16 cellular contexts compared by ENCODE assay signal in genomic region chr4:98484031-98484430, GRCh38.
A peak's percentile ranks its signal among the peaks of the same experiment; 100 is the strongest.
DNase-seq lines count a peak whose midpoint lies in the region; ATAC-seq and TF ChIP-seq lines count a peak whose summit lies in the region.
"Had no signal": no experiment of that assay in that cellular context is flagged by ENCODE, and none has a peak within 500 bp of the region (broad histone marks: within the 10 kb centered on the region; RNA-seq: fewer than 3 reads in every experiment).

No MANE protein-coding gene starts in this region.

- H3K27ac ChIP-seq in OCI-LY3 (ENCODE audit: low read length) (no peak overlapping the region), smooth muscle cell (ENCODE audit: low read depth) (peak overlapping the region; percentile 89)

- peaks cover 65% of the 10 kb centered on the region for H3K4me1 Mint-ChIP-seq in activated T-cell treated with anti-CD3 and anti-CD28 coated beads, Interleukin-2, amount 50 U/mL, for 4 hours (ENCODE audit: low read depth)
- peaks cover 46% of the 10 kb centered on the region for H3K4me1 Mint-ChIP-seq in chondrocyte (ENCODE audit: low read depth)

- peak overlapping the region; percentile 1 for H3K4me3 Mint-ChIP-seq in activated T-cell treated with anti-CD3 and anti-CD28 coated beads, Interleukin-2, amount 50 U/mL, for 4 hours
- H3K4me3 Mint-ChIP-seq in chondrocyte (ENCODE audit: unreplicated experiment), result no peak overlapping the region
- H3K4me3 Mint-ChIP-seq: type B pancreatic cell had no signal

- H3K36me3 ChIP-seq in OCI-LY3 (replicated peaks; ENCODE audit: low read depth, low read length) (peaks cover 3% of the 10 kb centered on the region), smooth muscle cell (ENCODE audit: low read depth) (no peaks in the 10 kb centered on the region)
- H3K36me3 ChIP-seq: brain microvascular endothelial cell had no signal

- H3K9ac ChIP-seq in OCI-LY3 (ENCODE audit: low read length) (no peak overlapping the region), smooth muscle cell (ENCODE audit: low read depth) (no peak overlapping the region)

- H3K27me3 Mint-ChIP-seq in activated T-cell treated with anti-CD3 and anti-CD28 coated beads, Interleukin-2, amount 50 U/mL, for 4 hours (ENCODE audit: low read depth), result no peaks in the 10 kb centered on the region
- H3K27me3 Mint-ChIP-seq in chondrocyte (ENCODE audit: low read depth), result no peaks in the 10 kb centered on the region
- H3K27me3 Mint-ChIP-seq: type B pancreatic cell had no signal

- H3K9me3 Mint-ChIP-seq in activated T-cell treated with anti-CD3 and anti-CD28 coated beads, Interleukin-2, amount 50 U/mL, for 4 hours, result no peaks in the 10 kb centered on the region
- H3K9me3 Mint-ChIP-seq in chondrocyte (ENCODE audit: low read depth), result no peaks in the 10 kb centered on the region
- H3K9me3 Mint-ChIP-seq: type B pancreatic cell had no signal

- H3K27ac Mint-ChIP-seq in chondrocyte (ENCODE audit: unreplicated experiment), result peak overlapping the region; percentile 57
- H3K27ac Mint-ChIP-seq: type B pancreatic cell had no signal

- H3F3A ChIP-seq in smooth muscle cell (ENCODE audit: low read depth), result no peaks in the 10 kb centered on the region

- H4K20me1 ChIP-seq in OCI-LY3 (ENCODE audit: insufficient read depth, low read length) (no peaks in the 10 kb centered on the region), smooth muscle cell (ENCODE audit: low read depth) (no peaks in the 10 kb centered on the region)

- no peak for DNase-seq in activated T-cell treated with anti-CD3 and anti-CD28 coated beads, Interleukin-2, amount 50 U/mL, for 4 hours
- DNase-seq in activated T-cell treated with anti-CD3 and anti-CD28 coated beads for 4 hours (no peak), chondrocyte (ENCODE audit: low spot score) (no peak), smooth muscle cell (lab: John Stamatoyannopoulos, UW; ENCODE audit: unreplicated experiment) (no peak)
- DNase-seq in activated effector memory CD4-positive, alpha-beta T cell treated with Interleukin-2 at 50 U/mL for 16 hours, result no peak
- DNase-seq: effector CD8-positive, alpha-beta T cell; foreskin fibroblast; mesendoderm; NCI-H187 treated with DMSO at 0.1 percent for 48 hours; NCI-H524 had no signal

- H3K27me3 ChIP-seq in OCI-LY3 (ENCODE audit: low read depth, low read length) (no peaks in the 10 kb centered on the region), smooth muscle cell (ENCODE audit: low read depth) (no peaks in the 10 kb centered on the region)
- H3K27me3 ChIP-seq: brain microvascular endothelial cell had no signal

- peaks cover 6% of the 10 kb centered on the region; the same call in 1 of the 2 replicates for H3K79me2 ChIP-seq in OCI-LY3 (ENCODE audit: low read length)
- H3K79me2 ChIP-seq in smooth muscle cell (ENCODE audit: low read depth), result peaks cover 54% of the 10 kb centered on the region

- no peak overlapping the region for H2AFZ ChIP-seq in OCI-LY3 (ENCODE audit: low read depth, low read length)
- H2AFZ ChIP-seq in smooth muscle cell (ENCODE audit: low read depth), result no peak overlapping the region

- H3K4me2 ChIP-seq in OCI-LY3 (ENCODE audit: low read length), result peak overlapping the region; percentile 87; the same call in 1 of the 2 replicates
- H3K4me2 ChIP-seq in smooth muscle cell, result no peak overlapping the region

- H3K4me1 ChIP-seq in OCI-LY3 (ENCODE audit: low read length), result peaks cover 39% of the 10 kb centered on the region
- peaks cover 15% of the 10 kb centered on the region for H3K4me1 ChIP-seq in smooth muscle cell (ENCODE audit: low read depth)

- 67% methylated on average over 3 of the region's 3 CpGs for WGBS in smooth muscle cell (ENCODE audit: low lambda C conversion rate)

- peaks cover 23% of the 10 kb centered on the region for H3K36me3 Mint-ChIP-seq in activated T-cell treated with anti-CD3 and anti-CD28 coated beads, Interleukin-2, amount 50 U/mL, for 4 hours (ENCODE audit: insufficient read depth)
- peaks cover 2% of the 10 kb centered on the region for H3K36me3 Mint-ChIP-seq in chondrocyte (ENCODE audit: low read depth)
- H3K36me3 Mint-ChIP-seq: type B pancreatic cell had no signal

- no peak overlapping the region for H3K4me3 ChIP-seq in OCI-LY3 (ENCODE audit: low read length)
- H3K4me3 ChIP-seq in smooth muscle cell, result no peak overlapping the region

- H3K9me3 ChIP-seq in OCI-LY3 (ENCODE audit: insufficient read depth, low read length) (no peaks in the 10 kb centered on the region), smooth muscle cell (replicated peaks; ENCODE audit: low read depth) (no peaks in the 10 kb centered on the region)

- ATAC-seq in activated T-cell treated with anti-CD3 and anti-CD28 coated beads, Interleukin-2, amount 50 U/mL, for 4 hours, result no peak
- ATAC-seq in HG02970 (IDR thresholded peaks at IDR 0.05; ENCODE audit: low FRiP score, unreplicated experiment) (no peak), HG03521 (IDR thresholded peaks at IDR 0.05; ENCODE audit: unreplicated experiment) (no peak)
- ATAC-seq: sciatic nerve had no signal

- TF ChIP-seq CTCF in OCI-LY3 (IDR thresholded peaks at IDR 0.05; ENCODE audit: low read depth, low read length) (no peak), chondrocyte (IDR thresholded peaks at IDR 0.05) (no peak), smooth muscle cell (IDR thresholded peaks at IDR 0.05; ENCODE audit: borderline replicate concordance, insufficient read depth, poor library complexity, severe bottlenecking) (no peak)
